Comparison of ENCODE assay signal across 15 cellular contexts in the genomic region with DNA sequence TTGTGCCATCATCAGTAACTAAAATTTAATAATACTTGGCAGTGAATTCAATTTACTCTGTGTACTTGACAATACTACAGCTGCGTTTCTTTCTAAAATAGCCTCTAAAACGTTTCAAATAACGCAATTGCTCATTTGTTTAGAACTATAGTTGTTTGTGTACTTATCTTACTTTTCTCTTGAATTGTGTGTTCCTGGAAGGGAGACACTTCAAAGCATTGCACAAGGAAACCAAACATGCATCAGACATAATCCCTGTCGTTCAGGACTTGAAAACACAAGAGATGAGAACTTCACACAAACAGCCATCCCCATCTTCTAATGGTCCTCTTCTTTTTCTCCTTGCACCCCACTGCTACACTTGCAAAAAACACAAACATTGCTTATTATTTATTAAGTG. TPM values are rescaled to one million over a fixed set of nuclear protein-coding genes. Genes with fewer than 3 reads are reported as not detected.
DNase-seq lines count a peak whose midpoint lies in the region; ATAC-seq and TF ChIP-seq lines count a peak whose summit lies in the region.
"Had no signal": no experiment of that assay in that cellular context is flagged by ENCODE, and none has a peak within 500 bp of the region (broad histone marks: within the 10 kb centered on the region; RNA-seq: fewer than 3 reads in every experiment).

No MANE protein-coding gene starts in this region.

- DNase-seq in activated naive CD4-positive, alpha-beta T cell treated with Interleukin-2 at 50 U/mL for 16 hours: no peak
- DNase-seq in left lung (no peak), NCI-H446 (lab: John Stamatoyannopoulos, UW) (no peak), D341Med (ENCODE audit: low spot score) (no peak), HT-29 (ENCODE audit: low spot score) (no peak), SIG-M5 (lab: John Stamatoyannopoulos, UW) (no peak)
- DNase-seq: foreskin keratinocyte, GDM1, kidney, naive B cell, NCI-H526, WERI-Rb-1 had no signal

- no peaks in the 10 kb centered on the region for H3K27me3 Mint-ChIP-seq in activated naive CD4-positive, alpha-beta T cell treated with anti-CD3 and anti-CD28 coated beads, Interleukin-2, amount 50 U/mL, for 24 hours

- H3K4me3 ChIP-seq in left lung: no peak overlapping the region

- no peaks in the 10 kb centered on the region for H3K36me3 ChIP-seq in left lung
- H3K36me3 ChIP-seq: WERI-Rb-1 had no signal

- H3K27me3 ChIP-seq in left lung: peaks cover 0 to 36% of the 10 kb centered on the region in 2 donors
- H3K27me3 ChIP-seq: foreskin keratinocyte had no signal

- H3K27ac Mint-ChIP-seq in activated naive CD4-positive, alpha-beta T cell treated with anti-CD3 and anti-CD28 coated beads, Interleukin-2, amount 50 U/mL, for 24 hours: peak overlapping the region; percentile 97

- no peaks in the 10 kb centered on the region for H3K36me3 Mint-ChIP-seq in activated naive CD4-positive, alpha-beta T cell treated with anti-CD3 and anti-CD28 coated beads, Interleukin-2, amount 50 U/mL, for 24 hours
- H3K36me3 Mint-ChIP-seq: naive B cell had no signal

- H3K4me1 ChIP-seq in left lung: peaks cover 19 to 26% of the 10 kb centered on the region in 2 donors

- H3K9me3 Mint-ChIP-seq in activated naive CD4-positive, alpha-beta T cell treated with anti-CD3 and anti-CD28 coated beads, Interleukin-2, amount 50 U/mL, for 24 hours: peaks cover 5% of the 10 kb centered on the region

- TF ChIP-seq CTCF in VCaP (conservative IDR thresholded peaks at IDR 0.05) (no peak), left lung (IDR thresholded peaks at IDR 0.05) (no peak)

- peaks cover 58% of the 10 kb centered on the region for H3K4me1 Mint-ChIP-seq in activated naive CD4-positive, alpha-beta T cell treated with anti-CD3 and anti-CD28 coated beads, Interleukin-2, amount 50 U/mL, for 24 hours

- no peaks in the 10 kb centered on the region for H3K9me3 ChIP-seq in left lung

- intact Hi-C loops in left lung (cut with DNase I): no loop called here

- peak; percentile 13 for ATAC-seq in left lung

- peak overlapping the region; percentile 93 for H3K27ac ChIP-seq in VCaP
- peak overlapping the region in 1 of 2 donors; percentile 71 for H3K27ac ChIP-seq in left lung
- H3K27ac ChIP-seq: foreskin keratinocyte, WERI-Rb-1 had no signal

- H3K4me3 Mint-ChIP-seq in activated naive CD4-positive, alpha-beta T cell treated with anti-CD3 and anti-CD28 coated beads, Interleukin-2, amount 50 U/mL, for 24 hours: peak overlapping the region; percentile 71
- H3K4me3 Mint-ChIP-seq: naive B cell had no signal

RNA-seq across cellular contexts. Expression of a gene that starts 38.4 kb away (rescaled TPM):
- total RNA-seq in left lung: 10 to 100 TPM in 1 of 2 donors, 1 to 10 TPM in 1; 8.9 to 19.2 TPM
- total RNA-seq in HT-29 (2014; rRNA removed; shearing (Covaris generic)): not detected in 2 replicates
- total RNA-seq: SK-MEL-5 had no signal
